ENCODE assay signal across 1 cellular context in the genomic region with DNA sequence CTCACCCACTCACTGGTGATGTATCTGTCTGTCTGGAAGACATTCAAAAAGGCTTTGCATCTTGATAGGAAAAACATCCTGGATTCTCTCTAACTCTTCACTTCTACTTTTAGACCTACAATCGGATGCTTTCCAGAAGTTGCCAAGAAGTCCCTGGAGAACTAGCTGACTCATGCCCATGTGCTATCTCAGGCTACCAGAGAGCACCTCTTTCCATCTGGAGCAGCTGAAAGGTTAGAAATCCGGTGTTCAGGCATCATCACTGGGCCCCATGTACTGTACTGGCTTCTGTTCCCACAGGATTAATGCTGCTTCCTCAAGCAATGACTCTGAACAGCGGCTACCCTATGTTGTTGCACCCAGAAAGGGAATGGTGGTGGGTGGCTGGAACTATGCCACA.
TF ChIP-seq lines count a peak whose summit lies in the region.

No MANE protein-coding gene starts in this region.

TF ChIP-seq in K562, 482 proteins besides CTCF, POLR2A, EP300 and RAD21 (continued from another document and continues in another):
- TF ChIP-seq, protein P1, sequence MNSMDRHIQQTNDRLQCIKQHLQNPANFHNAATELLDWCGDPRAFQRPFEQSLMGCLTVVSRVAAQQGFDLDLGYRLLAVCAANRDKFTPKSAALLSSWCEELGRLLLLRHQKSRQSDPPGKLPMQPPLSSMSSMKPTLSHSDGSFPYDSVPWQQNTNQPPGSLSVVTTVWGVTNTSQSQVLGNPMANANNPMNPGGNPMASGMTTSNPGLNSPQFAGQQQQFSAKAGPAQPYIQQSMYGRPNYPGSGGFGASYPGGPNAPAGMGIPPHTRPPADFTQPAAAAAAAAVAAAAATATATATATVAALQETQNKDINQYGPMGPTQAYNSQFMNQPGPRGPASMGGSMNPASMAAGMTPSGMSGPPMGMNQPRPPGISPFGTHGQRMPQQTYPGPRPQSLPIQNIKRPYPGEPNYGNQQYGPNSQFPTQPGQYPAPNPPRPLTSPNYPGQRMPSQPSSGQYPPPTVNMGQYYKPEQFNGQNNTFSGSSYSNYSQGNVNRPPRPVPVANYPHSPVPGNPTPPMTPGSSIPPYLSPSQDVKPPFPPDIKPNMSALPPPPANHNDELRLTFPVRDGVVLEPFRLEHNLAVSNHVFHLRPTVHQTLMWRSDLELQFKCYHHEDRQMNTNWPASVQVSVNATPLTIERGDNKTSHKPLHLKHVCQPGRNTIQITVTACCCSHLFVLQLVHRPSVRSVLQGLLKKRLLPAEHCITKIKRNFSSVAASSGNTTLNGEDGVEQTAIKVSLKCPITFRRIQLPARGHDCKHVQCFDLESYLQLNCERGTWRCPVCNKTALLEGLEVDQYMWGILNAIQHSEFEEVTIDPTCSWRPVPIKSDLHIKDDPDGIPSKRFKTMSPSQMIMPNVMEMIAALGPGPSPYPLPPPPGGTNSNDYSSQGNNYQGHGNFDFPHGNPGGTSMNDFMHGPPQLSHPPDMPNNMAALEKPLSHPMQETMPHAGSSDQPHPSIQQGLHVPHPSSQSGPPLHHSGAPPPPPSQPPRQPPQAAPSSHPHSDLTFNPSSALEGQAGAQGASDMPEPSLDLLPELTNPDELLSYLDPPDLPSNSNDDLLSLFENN (IDR thresholded peaks at IDR 0.05; ENCODE audit: low read depth in 2 of 2, low read length in 2 of 2), result 0 out of 4 replicates have a peak, but pooled peaks of 1 of the 2 experiments have one; percentile 34
- TF ChIP-seq NFE2L1 (tag; IDR thresholded peaks at IDR 0.05; ENCODE audit: borderline replicate concordance, low read depth) (no peak), ELF4 (CRISPR knock-in tag; IDR thresholded peaks at IDR 0.05) (no peak), MAZ (CRISPR knock-in tag; conservative IDR thresholded peaks at IDR 0.05 in 1 of 2, IDR thresholded peaks at IDR 0.05 in 1 of 2) (no peak), FUS (optimal IDR thresholded peaks at IDR 0.05; ENCODE audit: low read depth, low read length) (no peak), SREBF2 (CRISPR knock-in tag; IDR thresholded peaks at IDR 0.05) (no peak), ZNF165 (CRISPR knock-in tag; IDR thresholded peaks at IDR 0.05; ENCODE audit: borderline replicate concordance) (no peak), GABPB2 (CRISPR knock-in tag; conservative IDR thresholded peaks at IDR 0.05) (no peak), HDAC2 (IDR thresholded peaks at IDR 0.05) (no peak), XRCC3 (IDR thresholded peaks at IDR 0.05) (no peak), ARNT (IDR thresholded peaks at IDR 0.05) (no peak), NCOR1 (IDR thresholded peaks at IDR 0.05) (peak; percentile 73), ILF3 (IDR thresholded peaks at IDR 0.05; ENCODE audit: borderline replicate concordance) (no peak), NCOA1 (IDR thresholded peaks at IDR 0.05; ENCODE audit: low read depth) (no peak), PML (IDR thresholded peaks at IDR 0.05; ENCODE audit: low read length) (no peak), ZNF274 (IDR thresholded peaks at IDR 0.05; ENCODE audit: borderline replicate concordance, low read depth, low read length) (no peak), NFE2 (IDR thresholded peaks at IDR 0.05; ENCODE audit: low read depth) (peak; percentile 85), ASH1L (IDR thresholded peaks at IDR 0.05; ENCODE audit: borderline replicate concordance, low read depth, partially characterized antibody) (no peak), MAFF (IDR thresholded peaks at IDR 0.05; ENCODE audit: low read length) (peak; percentile 75), KDM1A (IDR thresholded peaks at IDR 0.05) (peak; percentile 31 to 51; a peak in 2 of 4 replicates), C11orf30 (IDR thresholded peaks at IDR 0.05; ENCODE audit: low read depth) (peak; percentile 81), MYC (IDR thresholded peaks at IDR 0.05; ENCODE audit: low read depth, low read length) (0 out of 2 replicates have a peak, but pooled peaks have one; percentile 22), MYC (CRISPR knock-in tag; IDR thresholded peaks at IDR 0.05; ENCODE audit: borderline replicate concordance, low read depth) (no peak), TBL1XR1 (IDR thresholded peaks at IDR 0.05; ENCODE audit: low read length in 2 of 2) (no peak), HDGF (IDR thresholded peaks at IDR 0.05) (no peak), NFIC (IDR thresholded peaks at IDR 0.05) (peak; percentile 62), MAFK (IDR thresholded peaks at IDR 0.05; ENCODE audit: low read length) (peak; percentile 58; the same call in 1 of the 2 replicates)
- TF ChIP-seq, protein P2, sequence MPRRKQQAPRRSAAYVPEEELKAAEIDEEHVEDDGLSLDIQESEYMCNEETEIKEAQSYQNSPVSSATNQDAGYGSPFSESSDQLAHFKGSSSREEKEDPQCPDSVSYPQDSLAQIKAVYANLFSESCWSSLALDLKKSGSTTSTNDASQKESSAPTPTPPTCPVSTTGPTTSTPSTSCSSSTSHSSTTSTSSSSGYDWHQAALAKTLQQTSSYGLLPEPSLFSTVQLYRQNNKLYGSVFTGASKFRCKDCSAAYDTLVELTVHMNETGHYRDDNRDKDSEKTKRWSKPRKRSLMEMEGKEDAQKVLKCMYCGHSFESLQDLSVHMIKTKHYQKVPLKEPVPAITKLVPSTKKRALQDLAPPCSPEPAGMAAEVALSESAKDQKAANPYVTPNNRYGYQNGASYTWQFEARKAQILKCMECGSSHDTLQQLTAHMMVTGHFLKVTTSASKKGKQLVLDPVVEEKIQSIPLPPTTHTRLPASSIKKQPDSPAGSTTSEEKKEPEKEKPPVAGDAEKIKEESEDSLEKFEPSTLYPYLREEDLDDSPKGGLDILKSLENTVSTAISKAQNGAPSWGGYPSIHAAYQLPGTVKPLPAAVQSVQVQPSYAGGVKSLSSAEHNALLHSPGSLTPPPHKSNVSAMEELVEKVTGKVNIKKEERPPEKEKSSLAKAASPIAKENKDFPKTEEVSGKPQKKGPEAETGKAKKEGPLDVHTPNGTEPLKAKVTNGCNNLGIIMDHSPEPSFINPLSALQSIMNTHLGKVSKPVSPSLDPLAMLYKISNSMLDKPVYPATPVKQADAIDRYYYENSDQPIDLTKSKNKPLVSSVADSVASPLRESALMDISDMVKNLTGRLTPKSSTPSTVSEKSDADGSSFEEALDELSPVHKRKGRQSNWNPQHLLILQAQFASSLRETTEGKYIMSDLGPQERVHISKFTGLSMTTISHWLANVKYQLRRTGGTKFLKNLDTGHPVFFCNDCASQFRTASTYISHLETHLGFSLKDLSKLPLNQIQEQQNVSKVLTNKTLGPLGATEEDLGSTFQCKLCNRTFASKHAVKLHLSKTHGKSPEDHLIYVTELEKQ (CRISPR knock-in tag; IDR thresholded peaks at IDR 0.05), result no peak
- TF ChIP-seq, protein P3, sequence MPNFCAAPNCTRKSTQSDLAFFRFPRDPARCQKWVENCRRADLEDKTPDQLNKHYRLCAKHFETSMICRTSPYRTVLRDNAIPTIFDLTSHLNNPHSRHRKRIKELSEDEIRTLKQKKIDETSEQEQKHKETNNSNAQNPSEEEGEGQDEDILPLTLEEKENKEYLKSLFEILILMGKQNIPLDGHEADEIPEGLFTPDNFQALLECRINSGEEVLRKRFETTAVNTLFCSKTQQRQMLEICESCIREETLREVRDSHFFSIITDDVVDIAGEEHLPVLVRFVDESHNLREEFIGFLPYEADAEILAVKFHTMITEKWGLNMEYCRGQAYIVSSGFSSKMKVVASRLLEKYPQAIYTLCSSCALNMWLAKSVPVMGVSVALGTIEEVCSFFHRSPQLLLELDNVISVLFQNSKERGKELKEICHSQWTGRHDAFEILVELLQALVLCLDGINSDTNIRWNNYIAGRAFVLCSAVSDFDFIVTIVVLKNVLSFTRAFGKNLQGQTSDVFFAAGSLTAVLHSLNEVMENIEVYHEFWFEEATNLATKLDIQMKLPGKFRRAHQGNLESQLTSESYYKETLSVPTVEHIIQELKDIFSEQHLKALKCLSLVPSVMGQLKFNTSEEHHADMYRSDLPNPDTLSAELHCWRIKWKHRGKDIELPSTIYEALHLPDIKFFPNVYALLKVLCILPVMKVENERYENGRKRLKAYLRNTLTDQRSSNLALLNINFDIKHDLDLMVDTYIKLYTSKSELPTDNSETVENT (CRISPR knock-in tag; IDR thresholded peaks at IDR 0.05), result no peak
- TF ChIP-seq, protein P4, sequence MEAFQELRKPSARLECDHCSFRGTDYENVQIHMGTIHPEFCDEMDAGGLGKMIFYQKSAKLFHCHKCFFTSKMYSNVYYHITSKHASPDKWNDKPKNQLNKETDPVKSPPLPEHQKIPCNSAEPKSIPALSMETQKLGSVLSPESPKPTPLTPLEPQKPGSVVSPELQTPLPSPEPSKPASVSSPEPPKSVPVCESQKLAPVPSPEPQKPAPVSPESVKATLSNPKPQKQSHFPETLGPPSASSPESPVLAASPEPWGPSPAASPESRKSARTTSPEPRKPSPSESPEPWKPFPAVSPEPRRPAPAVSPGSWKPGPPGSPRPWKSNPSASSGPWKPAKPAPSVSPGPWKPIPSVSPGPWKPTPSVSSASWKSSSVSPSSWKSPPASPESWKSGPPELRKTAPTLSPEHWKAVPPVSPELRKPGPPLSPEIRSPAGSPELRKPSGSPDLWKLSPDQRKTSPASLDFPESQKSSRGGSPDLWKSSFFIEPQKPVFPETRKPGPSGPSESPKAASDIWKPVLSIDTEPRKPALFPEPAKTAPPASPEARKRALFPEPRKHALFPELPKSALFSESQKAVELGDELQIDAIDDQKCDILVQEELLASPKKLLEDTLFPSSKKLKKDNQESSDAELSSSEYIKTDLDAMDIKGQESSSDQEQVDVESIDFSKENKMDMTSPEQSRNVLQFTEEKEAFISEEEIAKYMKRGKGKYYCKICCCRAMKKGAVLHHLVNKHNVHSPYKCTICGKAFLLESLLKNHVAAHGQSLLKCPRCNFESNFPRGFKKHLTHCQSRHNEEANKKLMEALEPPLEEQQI (IDR thresholded peaks at IDR 0.05), result peak; percentile 35; the same call in 1 of the 2 replicates
- TF ChIP-seq, protein P5, sequence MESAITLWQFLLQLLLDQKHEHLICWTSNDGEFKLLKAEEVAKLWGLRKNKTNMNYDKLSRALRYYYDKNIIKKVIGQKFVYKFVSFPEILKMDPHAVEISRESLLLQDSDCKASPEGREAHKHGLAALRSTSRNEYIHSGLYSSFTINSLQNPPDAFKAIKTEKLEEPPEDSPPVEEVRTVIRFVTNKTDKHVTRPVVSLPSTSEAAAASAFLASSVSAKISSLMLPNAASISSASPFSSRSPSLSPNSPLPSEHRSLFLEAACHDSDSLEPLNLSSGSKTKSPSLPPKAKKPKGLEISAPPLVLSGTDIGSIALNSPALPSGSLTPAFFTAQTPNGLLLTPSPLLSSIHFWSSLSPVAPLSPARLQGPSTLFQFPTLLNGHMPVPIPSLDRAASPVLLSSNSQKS (CRISPR knock-in tag; IDR thresholded peaks at IDR 0.05), result no peak
- TF ChIP-seq, protein P6, sequence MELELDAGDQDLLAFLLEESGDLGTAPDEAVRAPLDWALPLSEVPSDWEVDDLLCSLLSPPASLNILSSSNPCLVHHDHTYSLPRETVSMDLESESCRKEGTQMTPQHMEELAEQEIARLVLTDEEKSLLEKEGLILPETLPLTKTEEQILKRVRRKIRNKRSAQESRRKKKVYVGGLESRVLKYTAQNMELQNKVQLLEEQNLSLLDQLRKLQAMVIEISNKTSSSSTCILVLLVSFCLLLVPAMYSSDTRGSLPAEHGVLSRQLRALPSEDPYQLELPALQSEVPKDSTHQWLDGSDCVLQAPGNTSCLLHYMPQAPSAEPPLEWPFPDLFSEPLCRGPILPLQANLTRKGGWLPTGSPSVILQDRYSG (tag; conservative IDR thresholded peaks at IDR 0.05; ENCODE audit: low read depth), result no peak
- TF ChIP-seq, protein P7, sequence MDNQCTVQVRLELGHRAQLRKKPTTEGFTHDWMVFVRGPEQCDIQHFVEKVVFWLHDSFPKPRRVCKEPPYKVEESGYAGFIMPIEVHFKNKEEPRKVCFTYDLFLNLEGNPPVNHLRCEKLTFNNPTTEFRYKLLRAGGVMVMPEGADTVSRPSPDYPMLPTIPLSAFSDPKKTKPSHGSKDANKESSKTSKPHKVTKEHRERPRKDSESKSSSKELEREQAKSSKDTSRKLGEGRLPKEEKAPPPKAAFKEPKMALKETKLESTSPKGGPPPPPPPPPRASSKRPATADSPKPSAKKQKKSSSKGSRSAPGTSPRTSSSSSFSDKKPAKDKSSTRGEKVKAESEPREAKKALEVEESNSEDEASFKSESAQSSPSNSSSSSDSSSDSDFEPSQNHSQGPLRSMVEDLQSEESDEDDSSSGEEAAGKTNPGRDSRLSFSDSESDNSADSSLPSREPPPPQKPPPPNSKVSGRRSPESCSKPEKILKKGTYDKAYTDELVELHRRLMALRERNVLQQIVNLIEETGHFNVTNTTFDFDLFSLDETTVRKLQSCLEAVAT (IDR thresholded peaks at IDR 0.05), result no peak
- TF ChIP-seq, protein P8, sequence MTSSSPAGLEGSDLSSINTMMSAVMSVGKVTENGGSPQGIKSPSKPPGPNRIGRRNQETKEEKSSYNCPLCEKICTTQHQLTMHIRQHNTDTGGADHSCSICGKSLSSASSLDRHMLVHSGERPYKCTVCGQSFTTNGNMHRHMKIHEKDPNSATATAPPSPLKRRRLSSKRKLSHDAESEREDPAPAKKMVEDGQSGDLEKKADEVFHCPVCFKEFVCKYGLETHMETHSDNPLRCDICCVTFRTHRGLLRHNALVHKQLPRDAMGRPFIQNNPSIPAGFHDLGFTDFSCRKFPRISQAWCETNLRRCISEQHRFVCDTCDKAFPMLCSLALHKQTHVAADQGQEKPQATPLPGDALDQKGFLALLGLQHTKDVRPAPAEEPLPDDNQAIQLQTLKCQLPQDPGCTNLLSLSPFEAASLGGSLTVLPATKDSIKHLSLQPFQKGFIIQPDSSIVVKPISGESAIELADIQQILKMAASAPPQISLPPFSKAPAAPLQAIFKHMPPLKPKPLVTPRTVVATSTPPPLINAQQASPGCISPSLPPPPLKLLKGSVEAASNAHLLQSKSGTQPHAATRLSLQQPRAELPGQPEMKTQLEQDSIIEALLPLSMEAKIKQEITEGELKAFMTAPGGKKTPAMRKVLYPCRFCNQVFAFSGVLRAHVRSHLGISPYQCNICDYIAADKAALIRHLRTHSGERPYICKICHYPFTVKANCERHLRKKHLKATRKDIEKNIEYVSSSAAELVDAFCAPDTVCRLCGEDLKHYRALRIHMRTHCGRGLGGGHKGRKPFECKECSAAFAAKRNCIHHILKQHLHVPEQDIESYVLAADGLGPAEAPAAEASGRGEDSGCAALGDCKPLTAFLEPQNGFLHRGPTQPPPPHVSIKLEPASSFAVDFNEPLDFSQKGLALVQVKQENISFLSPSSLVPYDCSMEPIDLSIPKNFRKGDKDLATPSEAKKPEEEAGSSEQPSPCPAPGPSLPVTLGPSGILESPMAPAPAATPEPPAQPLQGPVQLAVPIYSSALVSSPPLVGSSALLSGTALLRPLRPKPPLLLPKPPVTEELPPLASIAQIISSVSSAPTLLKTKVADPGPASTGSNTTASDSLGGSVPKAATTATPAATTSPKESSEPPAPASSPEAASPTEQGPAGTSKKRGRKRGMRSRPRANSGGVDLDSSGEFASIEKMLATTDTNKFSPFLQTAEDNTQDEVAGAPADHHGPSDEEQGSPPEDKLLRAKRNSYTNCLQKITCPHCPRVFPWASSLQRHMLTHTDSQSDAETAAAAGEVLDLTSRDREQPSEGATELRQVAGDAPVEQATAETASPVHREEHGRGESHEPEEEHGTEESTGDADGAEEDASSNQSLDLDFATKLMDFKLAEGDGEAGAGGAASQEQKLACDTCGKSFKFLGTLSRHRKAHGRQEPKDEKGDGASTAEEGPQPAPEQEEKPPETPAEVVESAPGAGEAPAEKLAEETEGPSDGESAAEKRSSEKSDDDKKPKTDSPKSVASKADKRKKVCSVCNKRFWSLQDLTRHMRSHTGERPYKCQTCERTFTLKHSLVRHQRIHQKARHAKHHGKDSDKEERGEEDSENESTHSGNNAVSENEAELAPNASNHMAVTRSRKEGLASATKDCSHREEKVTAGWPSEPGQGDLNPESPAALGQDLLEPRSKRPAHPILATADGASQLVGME (CRISPR knock-in tag; IDR thresholded peaks at IDR 0.05), result no peak
